In genomic region chr1:2406451-2407041, GRCh38 we compare ENCODE assay signal across 19 cellular contexts. TPM values are rescaled to one million over a fixed set of nuclear protein-coding genes. Genes with fewer than 3 reads are reported as not detected.
A peak's percentile ranks its signal among the peaks of the same experiment; 100 is the strongest.
DNase-seq lines count a peak whose midpoint lies in the region; ATAC-seq, FAIRE-seq and TF ChIP-seq lines count a peak whose summit lies in the region.
"Had no signal": no experiment of that assay in that cellular context is flagged by ENCODE, and none has a peak within 500 bp of the region (broad histone marks: within the 10 kb centered on the region; RNA-seq: fewer than 3 reads in every experiment).

No MANE protein-coding gene starts in this region.

- H3K4me1 ChIP-seq in HCT116 (ENCODE audit: control insufficient read depth in 1 of 2, insufficient read depth in 2 of 2, low read length in 2 of 2) (peaks cover 3 to 8% of the 10 kb centered on the region in 2 experiments; a peak in 3 of 4 replicates), SK-N-SH (ENCODE audit: control insufficient read depth in 1 of 2, insufficient read depth in 2 of 2, low read depth in 1 of 2, low read length in 1 of 2) (peaks cover 0 to 5% of the 10 kb centered on the region in 2 experiments; a peak in 1 of 4 replicates), kidney (ENCODE audit: control insufficient read depth in 1 of 2, insufficient read depth in 1 of 2, low read depth in 1 of 2, low read length in 2 of 2) (peaks cover 0 to 4% of the 10 kb centered on the region in 2 donors)

- 80% methylated on average over 1 of the region's 26 CpGs for WGBS in SK-N-SH (ENCODE audit: low lambda C conversion rate)

- H3K9ac ChIP-seq in HCT116 (ENCODE audit: low read length) (no peak overlapping the region), SK-N-SH (no peak overlapping the region), kidney (ENCODE audit: low read length in 2 of 2) (no peak overlapping the region)

- no peaks in the 10 kb centered on the region for H3K9me2 ChIP-seq in HCT116 (ENCODE audit: insufficient read depth)
- H3K9me2 ChIP-seq in SK-N-SH, result no peaks in the 10 kb centered on the region

- TF ChIP-seq POLR2A in HCT116 (IDR thresholded peaks at IDR 0.05; ENCODE audit: borderline replicate concordance, extremely low read depth, insufficient read depth, insufficient read length), result no peak

- TF ChIP-seq CTCF in AG10803 (conservative IDR thresholded peaks at IDR 0.05; ENCODE audit: low read length) (0 out of 2 replicates have a peak, but pooled peaks have one; percentile 3), HCT116 (IDR thresholded peaks at IDR 0.05 in 2 of 3, conservative IDR thresholded peaks at IDR 0.05 in 1 of 3; ENCODE audit: borderline replicate concordance in 1 of 3, insufficient read depth in 1 of 3, low read depth in 2 of 3, low read length in 2 of 3) (peak in 2 of 3 experiments; percentile 28 to 34; a peak in 3 of 6 replicates), SK-N-SH (IDR thresholded peaks at IDR 0.05) (0 out of 2 replicates have a peak, but pooled peaks have one; percentile 10), kidney (IDR thresholded peaks at IDR 0.05; ENCODE audit: borderline replicate concordance, extremely low read depth, insufficient read depth) (no peak)

- H2AFZ ChIP-seq in HCT116 (ENCODE audit: low read depth, low read length, poor library complexity, severe bottlenecking), result no peak overlapping the region
- no peak overlapping the region for H2AFZ ChIP-seq in SK-N-SH (ENCODE audit: low read depth)

- H4K20me1 ChIP-seq in HCT116 (ENCODE audit: insufficient read depth) (no peaks in the 10 kb centered on the region), SK-N-SH (ENCODE audit: insufficient read depth) (0 out of 2 replicates have a peak, but pooled peaks cover 4% of the 10 kb centered on the region)

- H3K4me2 ChIP-seq in HCT116 (ENCODE audit: low read length), result no peak overlapping the region
- H3K4me2 ChIP-seq in SK-N-SH, result no peak overlapping the region

- TF ChIP-seq RAD21 in HCT116 (IDR thresholded peaks at IDR 0.05; ENCODE audit: low read depth) (no peak), SK-N-SH (IDR thresholded peaks at IDR 0.05; ENCODE audit: low read length) (no peak)

- TF ChIP-seq EP300 in SK-N-SH (IDR thresholded peaks at IDR 0.05; ENCODE audit: borderline replicate concordance in 1 of 2, low read depth in 1 of 2, low read length in 1 of 2), result no peak

- POLR2A ChIA-PET in HCT116 (lab: Charles Lee), result no interaction called here
- POLR2A ChIA-PET in SK-N-SH (lab: Yijun Ruan, JAX), result no interaction called here

- no peak overlapping the region for H3K27ac ChIP-seq in HCT116 (ENCODE audit: low read depth, low read length)
- H3K27ac ChIP-seq in SK-N-SH (ENCODE audit: low read depth in 2 of 2, low read length in 1 of 2), result no peak overlapping the region; a peak in 1 of 4 replicates
- no peak overlapping the region for H3K27ac ChIP-seq in kidney (ENCODE audit: low read depth in 2 of 2, low read length in 2 of 2)
- H3K27ac ChIP-seq: sigmoid colon, stomach had no signal

- no peak for FAIRE-seq in kidney (lab: Jason Lieb, UNC)
- FAIRE-seq: RCC 7860 had no signal

- peaks cover 13 to 23% of the 10 kb centered on the region in 2 experiments; a peak in 3 of 4 replicates for H3K36me3 ChIP-seq in HCT116 (ENCODE audit: control insufficient read depth in 1 of 2, insufficient read depth in 2 of 2, low read length in 2 of 2)
- H3K36me3 ChIP-seq in SK-N-SH (replicated peaks in 1 of 2; ENCODE audit: control insufficient read depth in 1 of 2, insufficient read depth in 2 of 2, low read length in 1 of 2), result peaks cover 7 to 71% of the 10 kb centered on the region in 2 experiments
- H3K36me3 ChIP-seq in kidney (ENCODE audit: control insufficient read depth in 1 of 2, insufficient read depth in 2 of 2, low read length in 2 of 2), result peaks cover 18 to 34% of the 10 kb centered on the region in 2 donors

- CTCF ChIA-PET in HCT116 (lab: Charles Lee), result interaction anchor here (1.1 kb wide), 1 partner anchor 212 kb away, joined by 4 read pairs; the partner anchor contains the start of gene FAAP20
- CTCF ChIA-PET in SK-N-SH (lab: Yijun Ruan, JAX), result interaction anchor here (0.6 to 2.0 kb wide), 2 partner anchors 24 to 216 kb away, joined by 3 to 12 read pairs; no protein-coding TSS in a partner anchor

- RAD21 ChIA-PET in HCT116 (lab: Charles Lee; ENCODE audit: low non-redundant PET in 1 of 2, low total read pairs in 2 of 2, uncharacterized antibody in 2 of 2, unreplicated experiment in 2 of 2), result no interaction called here

- BruUV-seq in HCT116 (replicated peaks; lab: Mats Ljungman, UMichigan), result no TSS peak

- peak; percentile 39 for ATAC-seq in HCT116

- H3K79me2 ChIP-seq in HCT116 (ENCODE audit: insufficient read depth, low read length) (peaks cover 14% of the 10 kb centered on the region; the same call in 1 of the 2 replicates), SK-N-SH (ENCODE audit: insufficient read depth) (peaks cover 15% of the 10 kb centered on the region)

- intact Hi-C loops in HCT116 (cut with micrococcal nuclease), result no loop called here
- intact Hi-C loops in kidney (cut with DNase I), result no loop called here

- no peaks in the 10 kb centered on the region for H3K9me3 ChIP-seq in HCT116 (ENCODE audit: control insufficient read depth in 1 of 2, insufficient read depth in 1 of 2, low read depth in 1 of 2, low read length in 2 of 2)
- no peaks in the 10 kb centered on the region for H3K9me3 ChIP-seq in SK-N-SH
- H3K9me3 ChIP-seq in kidney (ENCODE audit: control insufficient read depth in 1 of 2, low read length in 2 of 2), result no peaks in the 10 kb centered on the region
- H3K9me3 ChIP-seq: heart right ventricle, sigmoid colon, stomach had no signal

- no peak overlapping the region for H3K4me3 ChIP-seq in AG10803 (ENCODE audit: low read length)
- no peak overlapping the region for H3K4me3 ChIP-seq in HCT116 (replicated peaks in 1 of 2; ENCODE audit: low read depth in 1 of 2, low read length in 2 of 2)
- H3K4me3 ChIP-seq in SK-N-SH (ENCODE audit: low read depth in 2 of 2, low read length in 1 of 2), result no peak overlapping the region
- no peak overlapping the region for H3K4me3 ChIP-seq in kidney (ENCODE audit: low read length in 2 of 2)
- H3K4me3 ChIP-seq: heart right ventricle, sigmoid colon, stomach had no signal

- no peak for DNase-seq in AG10803 (ENCODE audit: low read depth)
- DNase-seq in HCT116 (ENCODE audit: low read depth, low spot score), result no peak
- no peak for DNase-seq in SK-N-SH
- peak; percentile 62 for DNase-seq in kidney
- no peak for DNase-seq in midbrain (lab: John Stamatoyannopoulos, UW)
- DNase-seq in NOMO-1 treated with dmso at 0.1 percent for 144 hours (lab: John Stamatoyannopoulos, UW; ENCODE audit: unreplicated experiment), result no peak
- DNase-seq in D341Med (ENCODE audit: low spot score), result no peak
- no peak for DNase-seq in dermis blood vessel endothelial cell
- DNase-seq: activated CD4-positive, alpha-beta memory T cell treated with anti-CD3 and anti-CD28 coated beads, Interleukin-2, amount 10 ng/mL, durations not matched to agents 7 days and 5 days; activated naive CD4-positive, alpha-beta T cell; HCEC 1CT; left cardiac atrium; naive B cell; NCI-H2081 treated with DMSO at 0.1 percent for 48 hours; sigmoid colon; stomach; T-helper 9 cell had no signal

- H3F3A ChIP-seq in SK-N-SH (replicated peaks; ENCODE audit: insufficient read depth), result peaks cover 8% of the 10 kb centered on the region

- H3K27me3 ChIP-seq in HCT116 (ENCODE audit: insufficient read depth, low read length) (no peaks in the 10 kb centered on the region), SK-N-SH (ENCODE audit: insufficient read depth) (no peaks in the 10 kb centered on the region)
- H3K27me3 ChIP-seq: heart right ventricle, sigmoid colon, stomach had no signal

TF ChIP-seq in HCT116, 20 proteins besides CTCF, POLR2A, EP300 and RAD21 (continues in another document):
- TF ChIP-seq FOSL1 (IDR thresholded peaks at IDR 0.05; ENCODE audit: low read depth) (no peak), YY1 (IDR thresholded peaks at IDR 0.05; ENCODE audit: extremely low read depth, insufficient replicate concordance, low read depth, low read length) (no peak), MAX (IDR thresholded peaks at IDR 0.05) (no peak), JUND (IDR thresholded peaks at IDR 0.05) (no peak), ZFX (IDR thresholded peaks at IDR 0.05) (no peak), SP1 (IDR thresholded peaks at IDR 0.05; ENCODE audit: low read depth) (no peak)

TF ChIP-seq in SK-N-SH, 30 proteins besides CTCF, POLR2A, EP300 and RAD21 (continues in another document):
- TF ChIP-seq PBX3 (IDR thresholded peaks at IDR 0.05) (no peak), SMC3 (IDR thresholded peaks at IDR 0.05; ENCODE audit: low read depth, low read length) (no peak), TEAD4 (IDR thresholded peaks at IDR 0.05; ENCODE audit: borderline replicate concordance, insufficient read depth) (no peak), NRF1 (IDR thresholded peaks at IDR 0.05; ENCODE audit: low read depth, low read length) (no peak)

RNA-seq across cellular contexts. Expression of gene PEX10, which starts 5.8 kb away (rescaled TPM):
- total RNA-seq in HCT116 (2021; ENCODE audit: unreplicated experiment) (27.9 TPM), kidney (25.6 TPM), dermis blood vessel endothelial cell (33.4 and 44.9 TPM in 2 replicates)
- polyA plus RNA-seq in HCT116 (2012), result 20.3 and 23.2 TPM in 2 replicates
- polyA plus RNA-seq in SK-N-SH (2012; rRNA removed) (25.7 and 28.6 TPM in 2 replicates), kidney (ENCODE audit: insufficient read depth, low read depth, low replicate concordance) (26.8 TPM)
- polyA plus RNA-seq in SK-N-SH (2012; cell fraction: cytosol; rRNA removed), result 15.1 and 21.5 TPM in 2 replicates
- 36.3 and 37.8 TPM in 2 replicates for polyA plus RNA-seq in SK-N-SH (2012; cell fraction: nucleus; rRNA removed)

RNA-seq across cellular contexts. Expression of gene RER1, which starts 14.9 kb away (rescaled TPM):
- total RNA-seq in HCT116 (2021; ENCODE audit: unreplicated experiment) (155 TPM), kidney (162 TPM), dermis blood vessel endothelial cell (62.6 and 64.8 TPM in 2 replicates)
- 137 and 147 TPM in 2 replicates for polyA plus RNA-seq in HCT116 (2012)
- polyA plus RNA-seq in SK-N-SH (2012; rRNA removed) (181 and 189 TPM in 2 replicates), kidney (ENCODE audit: insufficient read depth, low read depth, low replicate concordance) (158 TPM)
- polyA plus RNA-seq in SK-N-SH (2012; cell fraction: cytosol; rRNA removed), result 176 and 236 TPM in 2 replicates
- 214 and 301 TPM in 2 replicates for polyA plus RNA-seq in SK-N-SH (2012; cell fraction: nucleus; rRNA removed)

RNA-seq across cellular contexts. Expression of gene MORN1, which starts 15.2 kb away (rescaled TPM):
- 21.4 TPM for total RNA-seq in HCT116 (2021; ENCODE audit: unreplicated experiment)
- polyA plus RNA-seq in HCT116 (2012), result 9.1 and 10.2 TPM in 2 replicates
- polyA plus RNA-seq in SK-N-SH (2012; rRNA removed), result 13.7 and 16.3 TPM in 2 replicates
- polyA plus RNA-seq in SK-N-SH (2012; cell fraction: cytosol; rRNA removed), result 9.6 and 10.3 TPM in 2 replicates
- 35.5 and 38.1 TPM in 2 replicates for polyA plus RNA-seq in SK-N-SH (2012; cell fraction: nucleus; rRNA removed)
- total RNA-seq in kidney, result 24.7 TPM
- polyA plus RNA-seq in kidney (ENCODE audit: insufficient read depth, low read depth, low replicate concordance), result 9.0 TPM
- total RNA-seq in dermis blood vessel endothelial cell, result 7.4 and 7.7 TPM in 2 replicates
